23 cellular contexts compared by ENCODE assay signal in the genomic region with DNA sequence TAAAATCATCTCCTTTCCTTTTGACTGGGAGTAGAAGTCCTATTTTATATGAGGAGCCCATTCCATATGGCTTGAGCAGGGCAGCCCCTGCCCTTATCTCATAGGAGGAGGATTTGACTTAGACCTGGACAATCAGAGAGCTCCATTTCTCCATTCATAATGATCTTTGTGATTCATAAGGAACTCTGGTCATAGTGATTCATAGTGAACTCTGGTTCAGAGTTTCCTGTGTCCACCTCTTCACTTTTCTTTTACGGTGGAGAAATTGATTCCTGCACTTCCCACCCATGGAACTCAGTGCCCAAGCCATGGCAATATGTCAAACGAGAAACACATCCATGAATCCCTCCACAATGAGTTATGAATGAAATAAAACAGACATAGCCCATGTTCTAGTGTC. TPM values are rescaled to one million over a fixed set of nuclear protein-coding genes. Genes with fewer than 3 reads are reported as not detected.
A peak's percentile ranks its signal among the peaks of the same experiment; 100 is the strongest.
DNase-seq lines count a peak whose midpoint lies in the region; ATAC-seq and TF ChIP-seq lines count a peak whose summit lies in the region.
"Had no signal": no experiment of that assay in that cellular context is flagged by ENCODE, and none has a peak within 500 bp of the region (broad histone marks: within the 10 kb centered on the region; RNA-seq: fewer than 3 reads in every experiment).

No MANE protein-coding gene starts in this region.

- ATAC-seq in stimulated activated naive CD8-positive, alpha-beta T cell treated with anti-CD3 and anti-CD28 coated beads, Interleukin-15, Interleukin-2, amounts not matched to agents 100 U/mL and 50 U/mL, for 24 hours, result peak; percentile 21
- ATAC-seq in stimulated activated naive CD8-positive, alpha-beta T cell treated with anti-CD3 and anti-CD28 coated beads, Interleukin-15, amount 100 ng/mL, for 72 hours, result no peak
- ATAC-seq in body of pancreas, result no peak
- ATAC-seq: activated T-cell treated with anti-CD3 and anti-CD28 coated beads, Interleukin-2, amount 50 U/mL, for 4 hours; effector memory CD8-positive, alpha-beta T cell; left ventricle myocardium superior; SK-N-SH treated with all-trans-retinoic acid at 6 μM for 48 hours had no signal

- H3K4me3 Mint-ChIP-seq in stimulated activated naive CD8-positive, alpha-beta T cell treated with anti-CD3 and anti-CD28 coated beads, Interleukin-15, amount 100 ng/mL, for 72 hours, result no peak overlapping the region
- H3K4me3 Mint-ChIP-seq: activated naive CD8-positive, alpha-beta T cell treated with anti-CD3 and anti-CD28 coated beads for 36 hours; activated T-cell treated with anti-CD3 and anti-CD28 coated beads, Interleukin-2, amount 50 U/mL, for 4 hours; CD4-positive, CD25-positive, alpha-beta regulatory T cell; central memory CD8-positive, alpha-beta T cell; effector memory CD8-positive, alpha-beta T cell; type B pancreatic cell had no signal

- H3K4me3 ChIP-seq in epithelial cell of esophagus (ENCODE audit: low read length) (no peak overlapping the region), body of pancreas (no peak overlapping the region)

- no peaks in the 10 kb centered on the region for H3K9me3 ChIP-seq in body of pancreas

- no peaks in the 10 kb centered on the region for H3K27me3 ChIP-seq in body of pancreas

- no peak for TF ChIP-seq POLR2A in body of pancreas (IDR thresholded peaks at IDR 0.05)

- no peak overlapping the region for H3K27ac Mint-ChIP-seq in stimulated activated naive CD8-positive, alpha-beta T cell treated with anti-CD3 and anti-CD28 coated beads, Interleukin-15, amount 100 ng/mL, for 72 hours
- H3K27ac Mint-ChIP-seq: activated naive CD8-positive, alpha-beta T cell treated with anti-CD3 and anti-CD28 coated beads for 36 hours; CD4-positive, CD25-positive, alpha-beta regulatory T cell; effector memory CD8-positive, alpha-beta T cell; type B pancreatic cell had no signal

- WGBS in body of pancreas, 2 donors, result 65 to 67% methylated on average over 2 of the region's 2 CpGs

- no peak overlapping the region for H3K27ac ChIP-seq in body of pancreas

- H3K4me1 Mint-ChIP-seq in stimulated activated naive CD8-positive, alpha-beta T cell treated with anti-CD3 and anti-CD28 coated beads, Interleukin-15, amount 100 ng/mL, for 72 hours, result no peaks in the 10 kb centered on the region
- H3K4me1 Mint-ChIP-seq: CD4-positive, CD25-positive, alpha-beta regulatory T cell had no signal

- intact Hi-C loops in body of pancreas (cut with DNase I), result no loop called here

- peaks cover 25% of the 10 kb centered on the region for H3K27me3 Mint-ChIP-seq in stimulated activated naive CD8-positive, alpha-beta T cell treated with anti-CD3 and anti-CD28 coated beads, Interleukin-15, amount 100 ng/mL, for 72 hours
- H3K27me3 Mint-ChIP-seq: type B pancreatic cell had no signal

- TF ChIP-seq CTCF in epithelial cell of esophagus (IDR thresholded peaks at IDR 0.05; ENCODE audit: insufficient read depth, low read depth, low read length, missing control alignments), result no peak
- TF ChIP-seq CTCF in body of pancreas (IDR thresholded peaks at IDR 0.05), result no peak

- H3K4me1 ChIP-seq in body of pancreas, result no peaks in the 10 kb centered on the region

- no peaks in the 10 kb centered on the region for H3K9me3 Mint-ChIP-seq in stimulated activated naive CD8-positive, alpha-beta T cell treated with anti-CD3 and anti-CD28 coated beads, Interleukin-15, amount 100 ng/mL, for 72 hours
- H3K9me3 Mint-ChIP-seq: activated naive CD8-positive, alpha-beta T cell treated with anti-CD3 and anti-CD28 coated beads for 36 hours; activated T-cell treated with anti-CD3 and anti-CD28 coated beads, Interleukin-2, amount 50 U/mL, for 4 hours; central memory CD8-positive, alpha-beta T cell; effector memory CD8-positive, alpha-beta T cell; type B pancreatic cell had no signal

- no peak for DNase-seq in stimulated activated naive CD8-positive, alpha-beta T cell treated with anti-CD3 and anti-CD28 coated beads, Interleukin-15, Interleukin-2, amounts not matched to agents 100 U/mL and 50 U/mL, for 24 hours
- DNase-seq in stimulated activated naive CD8-positive, alpha-beta T cell treated with anti-CD3 and anti-CD28 coated beads, Interleukin-15, amount 100 ng/mL, for 72 hours, result no peak
- DNase-seq in M059J (ENCODE audit: low read depth), result peak; percentile 50
- DNase-seq in epithelial cell of esophagus (ENCODE audit: low read depth), result peak; percentile 37
- no peak for DNase-seq in body of pancreas
- DNase-seq in activated CD8-positive, alpha-beta memory T cell treated with anti-CD3 and anti-CD28 coated beads for 24 hours, result no peak
- no peak for DNase-seq in mucosa of gallbladder (ENCODE audit: low spot score)
- no peak for DNase-seq in SKM-1 treated with dmso at 0.1 percent for 144 hours (lab: John Stamatoyannopoulos, UW; ENCODE audit: unreplicated experiment)
- DNase-seq: activated CD4-positive, alpha-beta T cell treated with anti-CD3 and anti-CD28 coated beads, Interleukin-2, amount 50 U/mL, for 1 hour; activated naive CD8-positive, alpha-beta T cell treated with anti-CD3 and anti-CD28 coated beads for 36 hours; activated T-cell treated with anti-CD3 and anti-CD28 coated beads, Interleukin-2, amount 50 U/mL, for 4 hours; CD4-positive, CD25-positive, alpha-beta regulatory T cell; DMS79 treated with DMSO at 0.1 percent for 48 hours; effector memory CD8-positive, alpha-beta T cell; foreskin melanocyte; GOT3; left ventricle myocardium superior; NCI-H1048; NCI-H69 had no signal

- no peaks in the 10 kb centered on the region for H3K36me3 ChIP-seq in body of pancreas (replicated peaks in 1 of 2; ENCODE audit: insufficient read depth in 1 of 2, low read depth in 2 of 2)

RNA-seq across cellular contexts. Expression of a gene that starts 12.8 kb away (rescaled TPM):
- total RNA-seq in M059J (2014; rRNA removed; shearing (Covaris generic)), result not detected in 2 replicates
- total RNA-seq in body of pancreas (1 to 10 TPM; 2.0 to 4.7 TPM), mucosa of gallbladder (0.23 TPM)
- total RNA-seq: CD4-positive, CD25-positive, alpha-beta regulatory T cell; osteocyte had no signal

Comparison
In these comparisons a context has a peak if more than half of its experiments do, and no peak if none do; other contexts are left out.
1. DNase-seq: peak in M059J (single experiment) and epithelial cell of esophagus (single experiment); none in stimulated activated naive CD8-positive, alpha-beta T cell treated with anti-CD3 and anti-CD28 coated beads, Interleukin-15, Interleukin-2, amounts not matched to agents 100 U/mL and 50 U/mL, for 24 hours (single experiment), stimulated activated naive CD8-positive, alpha-beta T cell treated with anti-CD3 and anti-CD28 coated beads, Interleukin-15, amount 100 ng/mL, for 72 hours (0 of 2), body of pancreas (0 of 4), activated CD8-positive, alpha-beta memory T cell treated with anti-CD3 and anti-CD28 coated beads for 24 hours (single experiment), mucosa of gallbladder (single experiment) and SKM-1 treated with dmso at 0.1 percent for 144 hours (single experiment).